19 cellular contexts compared by ENCODE assay signal in genomic region chr3:161490845-161491244, GRCh38. TPM values are rescaled to one million over a fixed set of nuclear protein-coding genes. Genes with fewer than 3 reads are reported as not detected.
A peak's percentile ranks its signal among the peaks of the same experiment; 100 is the strongest.
DNase-seq lines count a peak whose midpoint lies in the region; ATAC-seq, FAIRE-seq and TF ChIP-seq lines count a peak whose summit lies in the region.
"Not testable (repeated sequence)": the region's sequence is repeated elsewhere in the genome, so short reads cannot be mapped to it uniquely, and the experiment has no call there.
"Had no signal": no experiment of that assay in that cellular context is flagged by ENCODE, and none has a peak within 500 bp of the region (broad histone marks: within the 10 kb centered on the region; RNA-seq: fewer than 3 reads in every experiment).

No MANE protein-coding gene starts in this region.

- SMC1A ChIA-PET in GM12878 (lab: Charles Lee; ENCODE audit: uncharacterized antibody, unreplicated experiment), result not testable (repeated sequence)

- H3K27ac ChIP-seq in GM12878 (ENCODE audit: control insufficient read depth, insufficient read depth), result not testable (repeated sequence)

- not testable (repeated sequence) for DNase-seq in GM12878 (ENCODE audit: low read depth, low spot score); stimulated activated naive B cell treated with anti-CD40 and anti-IgM and Interleukin-4, amounts not matched to agents 10 μg/mL and 1 μg/mL and 100 μg/mL, for 72 hours

- H3K27me3 Mint-ChIP-seq in stimulated activated naive B cell treated with anti-CD40 and anti-IgM and Interleukin-4, amounts not matched to agents 10 μg/mL and 1 μg/mL and 100 μg/mL, for 72 hours, result peaks cover 5 to 10% of the 10 kb centered on the region in 2 donors

- RAD21 ChIA-PET in GM12878 (lab: Charles Lee; ENCODE audit: unreplicated experiment), result interaction anchor here (1.4 kb wide), 1 partner anchor 19 kb away, joined by 6 read pairs; no protein-coding TSS in a partner anchor

- not testable (repeated sequence) for H2AFZ ChIP-seq in GM12878 (ENCODE audit: control insufficient read depth, low read depth, low read length)

- peak; percentile 65 for FAIRE-seq in GM12878 (lab: Jason Lieb, UNC)

- ATAC-seq in GM18502 (IDR thresholded peaks at IDR 0.05; ENCODE audit: poor library complexity, unreplicated experiment) (peak; percentile 41), GM18873 (IDR thresholded peaks at IDR 0.05; ENCODE audit: low FRiP score, unreplicated experiment) (peak; percentile 51), GM21367 (IDR thresholded peaks at IDR 0.05; ENCODE audit: unreplicated experiment) (peak; percentile 41), HG02610 (IDR thresholded peaks at IDR 0.05; ENCODE audit: unreplicated experiment) (peak; percentile 66), HG02981 (IDR thresholded peaks at IDR 0.05; ENCODE audit: unreplicated experiment) (peak; percentile 39), HG03354 (IDR thresholded peaks at IDR 0.05; ENCODE audit: poor library complexity, severe bottlenecking, unreplicated experiment) (peak; percentile 61), GM12878 (peak; percentile 70)
- ATAC-seq in stimulated activated naive B cell treated with anti-CD40 and anti-IgM and Interleukin-4, amounts not matched to agents 10 μg/mL and 1 μg/mL and 100 μg/mL, for 72 hours (replicated peaks), result peak; percentile 47 to 67

- 4% methylated on average over 1 of the region's 1 CpG for WGBS in GM12878 (ENCODE audit: insufficient coverage, insufficient replicate concordance, low lambda C conversion rate, missing lambda C conversion rate)

- H3K4me1 Mint-ChIP-seq in stimulated activated naive B cell treated with anti-CD40 and anti-IgM and Interleukin-4, amounts not matched to agents 10 μg/mL and 1 μg/mL and 100 μg/mL, for 72 hours, result not testable (repeated sequence)

- H3K9ac ChIP-seq in GM12878 (ENCODE audit: control insufficient read depth, insufficient read depth, low read length), result not testable (repeated sequence)

- not testable (repeated sequence) for TF ChIP-seq EP300 in GM12878 (IDR thresholded peaks at IDR 0.05; ENCODE audit: borderline replicate concordance in 1 of 2, control insufficient read depth in 1 of 2, low read depth in 2 of 2, low read length in 2 of 2)

- not testable (repeated sequence) for H3K79me2 ChIP-seq in GM12878 (ENCODE audit: control insufficient read depth, insufficient read depth, low read length)

- peaks cover 10% of the 10 kb centered on the region; the same call in 1 of the 2 replicates for H3K4me1 ChIP-seq in GM12878 (ENCODE audit: control insufficient read depth, insufficient read depth, low read length)

- not testable (repeated sequence) for H3K4me2 ChIP-seq in GM12878 (ENCODE audit: control insufficient read depth, insufficient read depth)

- in situ Hi-C loops in GM12878 (cut with MboI), result not testable (repeated sequence)

- not testable (repeated sequence) for H4K20me1 ChIP-seq in GM12878 (ENCODE audit: control insufficient read depth, insufficient read depth)

- intact Hi-C loops in GM12878 (cut with micrococcal nuclease; ENCODE audit: unreplicated experiment), result not testable (repeated sequence)

- TF ChIP-seq CTCF in GM12878 (IDR thresholded peaks at IDR 0.05 in 2 of 3, conservative IDR thresholded peaks at IDR 0.05 in 1 of 3; ENCODE audit: control insufficient read depth in 2 of 3, extremely low read depth in 1 of 3, insufficient read depth in 1 of 3, low read depth in 3 of 3, low read length in 3 of 3), result not testable (repeated sequence)

- H3K4me3 ChIP-seq in GM12878, result not testable (repeated sequence)

- H3K36me3 Mint-ChIP-seq in stimulated activated naive B cell treated with anti-CD40 and anti-IgM and Interleukin-4, amounts not matched to agents 10 μg/mL and 1 μg/mL and 100 μg/mL, for 72 hours, result not testable (repeated sequence)

- POLR2A ChIA-PET in GM12878 (lab: Charles Lee), result not testable (repeated sequence)

- not testable (repeated sequence) for TF ChIP-seq POLR2A in GM12878 (IDR thresholded peaks at IDR 0.05; ENCODE audit: low read depth, low read length)

- not testable (repeated sequence) for BruUV-seq in GM12878 (replicated peaks; lab: Mats Ljungman, UMichigan)

- not testable (repeated sequence) for H3K27ac Mint-ChIP-seq in stimulated activated naive B cell treated with anti-CD40 and anti-IgM and Interleukin-4, amounts not matched to agents 10 μg/mL and 1 μg/mL and 100 μg/mL, for 72 hours

- not testable (repeated sequence) for H3K4me3 Mint-ChIP-seq in stimulated activated naive B cell treated with anti-CD40 and anti-IgM and Interleukin-4, amounts not matched to agents 10 μg/mL and 1 μg/mL and 100 μg/mL, for 72 hours

- not testable (repeated sequence) for H3K36me3 ChIP-seq in GM12878 (ENCODE audit: control insufficient read depth in 2 of 2, insufficient read depth in 2 of 2, low read length in 1 of 2)

- not testable (repeated sequence) for H3K27me3 ChIP-seq in GM12878 (replicated peaks in 1 of 2; ENCODE audit: control insufficient read depth in 2 of 2, insufficient read depth in 2 of 2, low read length in 1 of 2)

- CTCF ChIA-PET in GM12878 (lab: Yijun Ruan, JAX), result not testable (repeated sequence)

- TF ChIP-seq RAD21 in GM12878 (IDR thresholded peaks at IDR 0.05; ENCODE audit: insufficient read depth, low read depth, low read length), result not testable (repeated sequence)

- H3K9me3 Mint-ChIP-seq in stimulated activated naive B cell treated with anti-CD40 and anti-IgM and Interleukin-4, amounts not matched to agents 10 μg/mL and 1 μg/mL and 100 μg/mL, for 72 hours, result not testable (repeated sequence)

- not testable (repeated sequence) for H3K9me3 ChIP-seq in GM12878 (replicated peaks; ENCODE audit: control insufficient read depth, insufficient read depth, low read length)

RNA-seq across cellular contexts. Expression of gene OTOL1, which starts 5.8 kb away (rescaled TPM):
- total RNA-seq in GM12878 (2013; cell fraction: nucleolus; rRNA removed), result not detected in 2 replicates
- total RNA-seq in GM12878 (2014; rRNA removed), result not detected in 2 replicates
- total RNA-seq in GM12878 (2014; rRNA removed; fragmentation: Illumina TruSeq; extraction: Trizol), result not detected in 2 replicates
- not detected in 2 replicates for total RNA-seq in GM12878 (2021)
- polyA plus RNA-seq in GM12878 (2011; ENCODE audit: low read depth), result not detected
- not detected in 2 replicates for polyA plus RNA-seq in GM12878 (2011; rRNA removed)
- not detected in 2 replicates for polyA plus RNA-seq in GM12878 (2011; cell fraction: cytosol; rRNA removed)
- polyA plus RNA-seq in GM12878 (2011; cell fraction: nucleus; rRNA removed), result not detected in 2 replicates
- polyA plus RNA-seq in GM12878 (2012), result not detected in 2 replicates
- not detected in 2 replicates for polyA plus RNA-seq in GM12878 (2014; fragmentation: Illumina TruSeq; extraction: Trizol)
- polyA plus RNA-seq in GM12878 (2014; fragmentation: Nextera tagmentation; extraction: Ambion mirVana), result not detected
- not detected in 2 replicates for polyA plus RNA-seq in GM12878 (2014; rRNA removed)
- not detected for polyA plus RNA-seq in GM12878 (2016; fragmentation: Nextera tagmentation; extraction: Ambion mirVana)
- not detected in 2 replicates for polyA minus RNA-seq in GM12878 (2011; rRNA and poly(A)+ RNA removed)
- not detected in 2 replicates for polyA minus RNA-seq in GM12878 (2011; cell fraction: cytosol; rRNA and poly(A)+ RNA removed)
- polyA minus RNA-seq in GM12878 (2011; cell fraction: nucleus; rRNA and poly(A)+ RNA removed), result not detected in 2 replicates
- total RNA-seq: activated CD4-positive, alpha-beta memory T cell treated with anti-CD3 and anti-CD28 coated beads for 36 hours; activated T-helper 17 cell treated with anti-CD3 and anti-CD28 coated beads, Interleukin-2, amount 50 U/mL, for 72 hours; colonic mucosa; fibroblast of villous mesenchyme; heart left ventricle; HT1080; right cardiac atrium; SJSA1; suprapubic skin; T-cell had no signal
- polyA plus RNA-seq: BJ, heart left ventricle, right cardiac atrium had no signal
